In the genomic region with DNA sequence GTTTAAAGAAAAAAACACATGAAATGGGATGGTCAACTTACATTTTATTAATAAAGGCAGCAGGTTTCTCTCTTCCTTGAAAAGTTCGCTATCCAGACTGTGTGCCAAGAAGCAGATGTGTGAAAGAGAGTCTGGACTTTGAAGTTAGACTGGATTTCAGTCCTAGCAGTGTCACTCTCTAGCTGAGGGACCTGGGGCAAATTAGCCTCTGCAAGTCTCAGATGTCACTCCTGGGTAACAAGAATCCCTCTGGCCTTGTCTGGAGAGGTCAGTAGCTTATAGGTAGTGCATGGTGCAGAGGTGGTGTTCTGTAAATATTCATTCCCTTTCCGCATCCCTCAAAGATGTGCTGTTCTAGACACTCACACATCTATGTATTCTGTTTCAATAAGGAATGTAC, we compare ENCODE assay signal across 28 cellular contexts.
"Had no signal": no experiment of that assay in that cellular context is flagged by ENCODE, and none has a peak within 500 bp of the region (broad histone marks: within the 10 kb centered on the region; RNA-seq: fewer than 3 reads in every experiment).

No MANE protein-coding gene starts in this region.

- H3K4me2 ChIP-seq: neural progenitor cell had no signal

- H3K79me2 ChIP-seq: parathyroid adenoma had no signal

- H3K9me3 Mint-ChIP-seq: natural killer cell; stimulated activated naive CD8-positive, alpha-beta T cell treated with anti-CD3 and anti-CD28 coated beads, Interleukin-15, amount 100 ng/mL, for 72 hours had no signal

- H3K9me3 ChIP-seq: esophagus squamous epithelium, heart right ventricle, lower lobe of right lung, right lobe of liver, suprapubic skin, transverse colon, upper lobe of right lung, uterus had no signal

- H3K4me3 ChIP-seq: coronary artery, esophagus squamous epithelium, heart right ventricle, lower lobe of right lung, neural progenitor cell, right lobe of liver, suprapubic skin, transverse colon, upper lobe of right lung, uterus had no signal

- ATAC-seq: heart right ventricle; left cardiac atrium; left ventricle myocardium superior; lower lobe of right lung; natural killer cell; stimulated activated naive CD8-positive, alpha-beta T cell treated with anti-CD3 and anti-CD28 coated beads, Interleukin-15, amount 100 ng/mL, for 72 hours; upper lobe of right lung had no signal

- H3K9ac ChIP-seq: neural progenitor cell, parathyroid adenoma had no signal

- H3K36me3 ChIP-seq: esophagus squamous epithelium, neural progenitor cell, suprapubic skin, transverse colon, upper lobe of right lung, uterus had no signal

- H3K36me3 Mint-ChIP-seq: natural killer cell had no signal

- H3K4me1 Mint-ChIP-seq: natural killer cell; stimulated activated naive CD8-positive, alpha-beta T cell treated with anti-CD3 and anti-CD28 coated beads, Interleukin-15, amount 100 ng/mL, for 72 hours had no signal

- H3K4me1 ChIP-seq: heart right ventricle, lower lobe of right lung, parathyroid adenoma, right lobe of liver, suprapubic skin, transverse colon, upper lobe of right lung, uterus had no signal

- DNase-seq: dermis blood vessel endothelial cell; effector memory CD4-positive, alpha-beta T cell; erythroblast; esophagus squamous epithelium; foreskin melanocyte; glutamatergic neuron; heart right ventricle; hippocampal formation; left cardiac atrium; left ventricle myocardium superior; lower lobe of right lung; natural killer cell; right lobe of liver; small intestine; stimulated activated CD4-positive, alpha-beta T cell treated with anti-CD3 and anti-CD28 coated beads, Interleukin-15, amount 100 ng/mL, for 24 hours; stimulated activated CD4-positive, alpha-beta T cell treated with anti-CD3 and anti-CD28 coated beads, Interleukin-2, amount 100 ng/mL, for 48 hours; stimulated activated naive CD4-positive, alpha-beta T cell; stimulated activated naive CD8-positive, alpha-beta T cell treated with anti-CD3 and anti-CD28 coated beads, Interleukin-15, amount 100 ng/mL, for 72 hours; transverse colon; upper lobe of right lung; uterus had no signal

- FAIRE-seq: endometrium, islet of Langerhans, small intestine had no signal

- H3K27ac Mint-ChIP-seq: natural killer cell; progenitor cell of endocrine pancreas; stimulated activated naive CD8-positive, alpha-beta T cell treated with anti-CD3 and anti-CD28 coated beads, Interleukin-15, amount 100 ng/mL, for 72 hours had no signal

- H3K4me3 Mint-ChIP-seq: natural killer cell; neural progenitor cell; stimulated activated naive CD8-positive, alpha-beta T cell treated with anti-CD3 and anti-CD28 coated beads, Interleukin-15, amount 100 ng/mL, for 72 hours had no signal

- H3K27me3 ChIP-seq: esophagus squamous epithelium, heart right ventricle, neural progenitor cell, right lobe of liver, suprapubic skin, transverse colon, upper lobe of right lung, uterus had no signal

- H2AFZ ChIP-seq: neural progenitor cell, parathyroid adenoma had no signal

- H3K27me3 Mint-ChIP-seq: progenitor cell of endocrine pancreas; stimulated activated naive CD8-positive, alpha-beta T cell treated with anti-CD3 and anti-CD28 coated beads, Interleukin-15, amount 100 ng/mL, for 72 hours had no signal

- H3K27ac ChIP-seq: coronary artery, esophagus squamous epithelium, heart right ventricle, lower lobe of right lung, neural progenitor cell, parathyroid adenoma, right lobe of liver, suprapubic skin, transverse colon, upper lobe of right lung, uterus had no signal
